ENCODE assay signal across 8 cellular contexts in the genomic region with DNA sequence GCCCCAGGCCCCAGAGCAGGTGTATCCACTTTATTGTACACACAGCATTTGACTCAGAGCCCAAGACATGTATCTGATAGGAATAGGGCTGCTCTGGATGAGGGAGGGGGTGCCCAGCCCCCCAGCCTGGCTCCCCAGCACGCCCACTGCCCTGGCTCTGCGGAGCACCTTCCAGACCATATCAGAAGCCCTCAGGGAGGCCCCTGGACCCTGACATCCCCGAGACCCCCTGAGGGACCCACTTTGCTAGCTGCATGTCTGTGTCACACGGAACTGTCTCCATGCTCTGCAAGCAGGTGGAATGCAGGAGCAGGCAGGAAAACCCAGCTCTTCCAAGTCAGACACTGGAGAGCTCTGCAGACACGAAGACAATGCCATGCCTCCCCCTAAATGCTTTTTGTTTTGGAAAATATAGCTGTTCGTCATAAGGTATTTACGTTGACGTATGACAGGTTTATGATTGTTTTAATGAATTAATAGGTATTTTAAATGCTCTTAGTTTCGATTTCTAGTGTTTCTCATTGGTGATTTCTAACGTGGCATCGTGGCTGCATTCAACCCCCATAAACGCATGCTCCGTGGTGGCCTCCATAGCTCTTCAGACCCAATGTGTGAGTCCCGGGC.
DNase-seq lines count a peak whose midpoint lies in the region; ATAC-seq and TF ChIP-seq lines count a peak whose summit lies in the region.

No MANE protein-coding gene starts in this region.

- H3K36me3 Mint-ChIP-seq in T-helper 2 cell treated with Interferon-gamma antibody and Interleukin-4, amounts not matched to agents 5 μg/mL and 100 μg/mL, for 36 hours (ENCODE audit: low read depth) = peaks cover 13% of the 10 kb centered on the region
- peaks cover 2% of the 10 kb centered on the region for H3K36me3 Mint-ChIP-seq in activated CD8-positive, alpha-beta T cell treated with anti-CD3 and anti-CD28 coated beads for 36 hours (ENCODE audit: low read depth)
- peaks cover 38% of the 10 kb centered on the region for H3K36me3 Mint-ChIP-seq in stimulated activated effector memory CD8-positive, alpha-beta T cell treated with anti-CD3 and anti-CD28 coated beads, Interleukin-12 subunit alpha, Interleukin-12 subunit beta, amount 100 ng/mL, for 72 hours

- DNase-seq in T-helper 2 cell treated with Interferon-gamma antibody and Interleukin-4, amounts not matched to agents 5 μg/mL and 100 μg/mL, for 36 hours (ENCODE audit: low spot score) = no peak
- DNase-seq in T-helper 2 cell (no peak), kidney tubule cell (ENCODE audit: low spot score) (peak; percentile 82), HuH-7.5 (ENCODE audit: low spot score) (no peak)
- no peak for DNase-seq in activated CD8-positive, alpha-beta T cell treated with anti-CD3 and anti-CD28 coated beads for 36 hours
- no peak for DNase-seq in stimulated activated effector memory CD8-positive, alpha-beta T cell treated with anti-CD3 and anti-CD28 coated beads, Interleukin-12 subunit alpha, Interleukin-12 subunit beta, amount 100 ng/mL, for 72 hours (ENCODE audit: low spot score in 2 of 2)

- peaks cover 38% of the 10 kb centered on the region for H3K4me1 Mint-ChIP-seq in T-helper 2 cell treated with Interferon-gamma antibody and Interleukin-4, amounts not matched to agents 5 μg/mL and 100 μg/mL, for 36 hours (ENCODE audit: low read depth)
- peaks cover 39% of the 10 kb centered on the region for H3K4me1 Mint-ChIP-seq in activated CD8-positive, alpha-beta T cell treated with anti-CD3 and anti-CD28 coated beads for 36 hours (ENCODE audit: low read depth)
- peaks cover 57% of the 10 kb centered on the region for H3K4me1 Mint-ChIP-seq in stimulated activated effector memory CD8-positive, alpha-beta T cell treated with anti-CD3 and anti-CD28 coated beads, Interleukin-12 subunit alpha, Interleukin-12 subunit beta, amount 100 ng/mL, for 72 hours

- CTCF ChIA-PET in activated CD8-positive, alpha-beta T cell treated with anti-CD3 and anti-CD28 coated beads for 36 hours (lab: Charles Lee) = interaction anchor here (1.1 to 2.7 kb wide), 6 partner anchors 12 to 278 kb away, joined by 4 to 21 read pairs (median 6); a partner anchor contains a TSS

- ATAC-seq in activated CD8-positive, alpha-beta T cell treated with anti-CD3 and anti-CD28 coated beads for 36 hours = no peak
- ATAC-seq in stimulated activated effector memory CD8-positive, alpha-beta T cell treated with anti-CD3 and anti-CD28 coated beads, Interleukin-12 subunit alpha, Interleukin-12 subunit beta, amount 100 ng/mL, for 72 hours = no peak
- ATAC-seq in HG03378 (IDR thresholded peaks at IDR 0.05; ENCODE audit: unreplicated experiment) (no peak), GM21528 (IDR thresholded peaks at IDR 0.05; ENCODE audit: low FRiP score, unreplicated experiment) (no peak)

- H3K4me3 Mint-ChIP-seq in T-helper 2 cell treated with Interferon-gamma antibody and Interleukin-4, amounts not matched to agents 5 μg/mL and 100 μg/mL, for 36 hours = peak overlapping the region; percentile 86
- H3K4me3 Mint-ChIP-seq in activated CD8-positive, alpha-beta T cell treated with anti-CD3 and anti-CD28 coated beads for 36 hours = peak overlapping the region; percentile 82
- H3K4me3 Mint-ChIP-seq in stimulated activated effector memory CD8-positive, alpha-beta T cell treated with anti-CD3 and anti-CD28 coated beads, Interleukin-12 subunit alpha, Interleukin-12 subunit beta, amount 100 ng/mL, for 72 hours = peak overlapping the region; percentile 80

- POLR2A ChIA-PET in activated CD8-positive, alpha-beta T cell treated with anti-CD3 and anti-CD28 coated beads for 36 hours (lab: Charles Lee) = interaction anchor here (1.1 to 4.0 kb wide), 5 partner anchors 8 to 140 kb away, joined by 3 to 48 read pairs (median 6); a partner anchor contains a TSS

- H3K27ac Mint-ChIP-seq in T-helper 2 cell treated with Interferon-gamma antibody and Interleukin-4, amounts not matched to agents 5 μg/mL and 100 μg/mL, for 36 hours = peak overlapping the region; percentile 97
- H3K27ac Mint-ChIP-seq in activated CD8-positive, alpha-beta T cell treated with anti-CD3 and anti-CD28 coated beads for 36 hours = peak overlapping the region; percentile 100
- H3K27ac Mint-ChIP-seq in stimulated activated effector memory CD8-positive, alpha-beta T cell treated with anti-CD3 and anti-CD28 coated beads, Interleukin-12 subunit alpha, Interleukin-12 subunit beta, amount 100 ng/mL, for 72 hours = peak overlapping the region; percentile 99

- no peaks in the 10 kb centered on the region for H3K27me3 Mint-ChIP-seq in T-helper 2 cell treated with Interferon-gamma antibody and Interleukin-4, amounts not matched to agents 5 μg/mL and 100 μg/mL, for 36 hours (ENCODE audit: low read depth)
- no peaks in the 10 kb centered on the region for H3K27me3 Mint-ChIP-seq in activated CD8-positive, alpha-beta T cell treated with anti-CD3 and anti-CD28 coated beads for 36 hours

- TF ChIP-seq CTCF in activated CD8-positive, alpha-beta T cell treated with anti-CD3 and anti-CD28 coated beads for 36 hours (IDR thresholded peaks at IDR 0.05) = no peak

- intact Hi-C loops in activated CD8-positive, alpha-beta T cell treated with anti-CD3 and anti-CD28 coated beads for 36 hours (cut with micrococcal nuclease) = loop anchor here (1.0 to 10.0 kb wide), 3 partner anchors 94 to 280 kb away; no protein-coding TSS in a partner anchor

- H3K9me3 Mint-ChIP-seq in T-helper 2 cell treated with Interferon-gamma antibody and Interleukin-4, amounts not matched to agents 5 μg/mL and 100 μg/mL, for 36 hours = peaks cover 16% of the 10 kb centered on the region
- H3K9me3 Mint-ChIP-seq in activated CD8-positive, alpha-beta T cell treated with anti-CD3 and anti-CD28 coated beads for 36 hours = peaks cover 8% of the 10 kb centered on the region
- H3K9me3 Mint-ChIP-seq in stimulated activated effector memory CD8-positive, alpha-beta T cell treated with anti-CD3 and anti-CD28 coated beads, Interleukin-12 subunit alpha, Interleukin-12 subunit beta, amount 100 ng/mL, for 72 hours = peaks cover 7% of the 10 kb centered on the region
